ENCODE assay signal across 8 cellular contexts in genomic region chr11:18706330-18707243, GRCh38. TPM values are rescaled to one million over a fixed set of nuclear protein-coding genes. Genes with fewer than 3 reads are reported as not detected.
A peak's percentile ranks its signal among the peaks of the same experiment; 100 is the strongest.
DNase-seq lines count a peak whose midpoint lies in the region; ATAC-seq lines count a peak whose summit lies in the region.

No MANE protein-coding gene starts in this region.

- H3K27me3 ChIP-seq in neuronal stem cell (ENCODE audit: control insufficient read depth in 3 of 3, insufficient read depth in 3 of 3, low read depth in 1 of 3, low read length in 3 of 3) = peaks cover 0 to 39% (median 7%) of the 10 kb centered on the region in 3 experiments

- H3K9ac ChIP-seq in neuronal stem cell (ENCODE audit: low read depth, low read length, poor library complexity) = no peak overlapping the region

- H3K4me1 ChIP-seq in neuronal stem cell (ENCODE audit: control insufficient read depth in 2 of 2, insufficient read depth in 1 of 2, low read depth in 1 of 2, low read length in 2 of 2) = peaks cover 0 to 1% of the 10 kb centered on the region in 2 donors

- H3K14ac ChIP-seq in neuronal stem cell (ENCODE audit: low read length) = no peak overlapping the region

- H3K79me1 ChIP-seq in neuronal stem cell (ENCODE audit: low read depth, low read length) = no peaks in the 10 kb centered on the region

- no peak overlapping the region for H3K23ac ChIP-seq in neuronal stem cell (ENCODE audit: low read depth, low read length, poor library complexity)

- no peak overlapping the region for H4K8ac ChIP-seq in neuronal stem cell (ENCODE audit: low read depth, low read length)

- no peak overlapping the region for H3K4me2 ChIP-seq in neuronal stem cell (ENCODE audit: insufficient read depth, low read length, poor library complexity, severe bottlenecking)

- WGBS in neuronal stem cell (ENCODE audit: extremely low coverage in 2 of 2, insufficient read length in 2 of 2, insufficient replicate concordance in 1 of 2), 2 donors = no CpG with 5 or more reads among the region's 34 CpGs

- ATAC-seq in HG03139 (IDR thresholded peaks at IDR 0.05; ENCODE audit: unreplicated experiment) (peak; percentile 53), HG03280 (IDR thresholded peaks at IDR 0.05; ENCODE audit: unreplicated experiment) (no peak)

- H3K9me3 ChIP-seq in neuronal stem cell (replicated peaks in 1 of 2; ENCODE audit: control insufficient read depth in 2 of 2, insufficient read depth in 1 of 2, low read depth in 1 of 2, low read length in 2 of 2) = no peaks in the 10 kb centered on the region

- peak; percentile 51 for DNase-seq in EL
- peak in 3 of 5 experiments; percentile 24 to 76 (median 43) for DNase-seq in T-helper 2 cell
- DNase-seq in central memory CD4-positive, alpha-beta T cell = peak; percentile 55
- DNase-seq in kidney tubule cell (ENCODE audit: low spot score) = peak; percentile 63
- peak; percentile 48 for DNase-seq in stimulated activated CD4-positive, alpha-beta T cell treated with anti-CD3 and anti-CD28 coated beads, Interleukin-4, amount 100 ng/mL, for 24 hours
- no peak for DNase-seq in neuronal stem cell (ENCODE audit: low spot score)

- no peak overlapping the region for H3K4ac ChIP-seq in neuronal stem cell (ENCODE audit: low read length)

- H2BK15ac ChIP-seq in neuronal stem cell (ENCODE audit: low read length) = no peak overlapping the region

- H3K36me3 ChIP-seq in neuronal stem cell (replicated peaks in 1 of 2; ENCODE audit: control insufficient read depth in 2 of 2, insufficient read depth in 2 of 2, low read length in 2 of 2) = peaks cover 0 to 2% of the 10 kb centered on the region in 2 donors

- H3K27ac ChIP-seq in neuronal stem cell (replicated peaks; ENCODE audit: low read length) = no peak overlapping the region

- no peak overlapping the region for H2BK12ac ChIP-seq in neuronal stem cell (ENCODE audit: low read length)

- H3K4me3 ChIP-seq in neuronal stem cell (ENCODE audit: low read length in 2 of 2) = no peak overlapping the region

- no peak overlapping the region for H2BK120ac ChIP-seq in neuronal stem cell (ENCODE audit: low read depth, low read length)

- no peak overlapping the region for H2AK5ac ChIP-seq in neuronal stem cell (ENCODE audit: low read depth, low read length)

- H3K18ac ChIP-seq in neuronal stem cell (ENCODE audit: low read length) = no peak overlapping the region

- H4K91ac ChIP-seq in neuronal stem cell (ENCODE audit: low read depth, low read length, poor library complexity) = no peak overlapping the region

- H2AFZ ChIP-seq in neuronal stem cell (ENCODE audit: low read length) = no peak overlapping the region

- no peak overlapping the region for H2BK5ac ChIP-seq in neuronal stem cell (ENCODE audit: low read length)

RNA-seq across cellular contexts. Expression of gene TMEM86A, which starts 8.0 kb away (rescaled TPM):
- 1.2 TPM for polyA plus RNA-seq in neuronal stem cell (2013, experiment 1 of 2)
- 1.4 TPM for polyA plus RNA-seq in neuronal stem cell (2013, experiment 2 of 2)

RNA-seq across cellular contexts. Expression of gene IGSF22, which starts 19.4 kb away (rescaled TPM):
- 0.04 TPM for polyA plus RNA-seq in neuronal stem cell (2013, experiment 1 of 2)
- 0.08 TPM for polyA plus RNA-seq in neuronal stem cell (2013, experiment 2 of 2)
